22 cellular contexts compared by ENCODE assay signal in the genomic region with DNA sequence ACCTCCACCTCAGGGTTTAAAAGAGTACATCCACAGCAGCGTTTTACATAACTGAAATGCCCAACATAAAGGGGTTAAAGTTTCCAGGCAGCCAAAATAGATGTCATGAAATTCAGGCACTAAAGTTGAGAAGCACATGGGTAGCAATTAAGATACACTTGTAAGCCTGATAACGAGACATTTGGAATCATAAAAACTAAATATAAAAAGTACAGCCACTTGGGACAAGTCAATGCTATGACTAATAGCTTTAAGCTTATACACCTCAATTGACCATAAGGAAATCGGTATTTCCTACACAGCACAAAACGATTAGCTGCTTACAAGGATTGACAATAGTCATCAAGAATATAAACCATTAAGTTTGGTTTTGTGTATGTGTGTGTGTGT. TPM values are rescaled to one million over a fixed set of nuclear protein-coding genes. Genes with fewer than 3 reads are reported as not detected.
A peak's percentile ranks its signal among the peaks of the same experiment; 100 is the strongest.
DNase-seq lines count a peak whose midpoint lies in the region; ATAC-seq and TF ChIP-seq lines count a peak whose summit lies in the region.
"Had no signal": no experiment of that assay in that cellular context is flagged by ENCODE, and none has a peak within 500 bp of the region (broad histone marks: within the 10 kb centered on the region; RNA-seq: fewer than 3 reads in every experiment).

No MANE protein-coding gene starts in this region.

- no peaks in the 10 kb centered on the region for H3K4me1 Mint-ChIP-seq in activated T-cell treated with anti-CD3 and anti-CD28 coated beads, Interleukin-2, amount 50 U/mL, for 4 hours (ENCODE audit: low read depth)
- H3K4me1 Mint-ChIP-seq: mesothelial cell of epicardium, nephron, T-cell had no signal

- TF ChIP-seq POLR2A in right lobe of liver (IDR thresholded peaks at IDR 0.05) = peak; percentile 34

- H3K4me1 ChIP-seq in right lobe of liver = no peaks in the 10 kb centered on the region
- H3K4me1 ChIP-seq: thyroid gland had no signal

- H3K27me3 ChIP-seq in right lobe of liver = no peaks in the 10 kb centered on the region
- H3K27me3 ChIP-seq: thyroid gland had no signal

- DNase-seq in ELR (ENCODE audit: low read depth) (peak; percentile 13), right lobe of liver (no peak), anterior cingulate cortex (lab: John Stamatoyannopoulos, UW) (no peak), NOMO-1 treated with dmso at 0.1 percent for 144 hours (lab: John Stamatoyannopoulos, UW; ENCODE audit: unreplicated experiment) (no peak), hypothalamus (lab: John Stamatoyannopoulos, UW) (no peak)
- no peak for DNase-seq in activated T-cell treated with anti-CD3 and anti-CD28 coated beads, Interleukin-2, amount 50 U/mL, for 4 hours
- DNase-seq: activated CD4-positive, alpha-beta T cell treated with anti-CD3 and anti-CD28 coated beads for 4 hours; CD4-positive, CD25-positive, alpha-beta regulatory T cell; DMS153; NCI-H1417; NCI-H524 treated with DMSO at 0.1 percent for 48 hours; SHP77 treated with DMSO at 0.1 percent for 48 hours; stimulated activated CD4-positive, alpha-beta T cell treated with anti-CD3 and anti-CD28 coated beads, Interleukin-2, amount 100 ng/mL, for 48 hours; stimulated activated naive CD8-positive, alpha-beta T cell treated with anti-CD3 and anti-CD28 coated beads, Interleukin-15, Interleukin-2, amounts not matched to agents 100 U/mL and 50 U/mL, for 24 hours; T-cell; thyroid gland had no signal

- H3K9me3 ChIP-seq in right lobe of liver = no peaks in the 10 kb centered on the region
- H3K9me3 ChIP-seq: thyroid gland had no signal

- no peak for TF ChIP-seq CTCF in right lobe of liver (IDR thresholded peaks at IDR 0.05)

- H3K4me3 Mint-ChIP-seq in activated T-cell treated with anti-CD3 and anti-CD28 coated beads, Interleukin-2, amount 50 U/mL, for 4 hours = no peak overlapping the region
- H3K4me3 Mint-ChIP-seq: activated naive CD8-positive, alpha-beta T cell; CD4-positive, CD25-positive, alpha-beta regulatory T cell; mesothelial cell of epicardium; nephron; T-cell had no signal

- no peak overlapping the region for H3K4me3 ChIP-seq in right lobe of liver
- H3K4me3 ChIP-seq: skin epidermis, thyroid gland had no signal

- peaks cover 27% of the 10 kb centered on the region for H3K36me3 Mint-ChIP-seq in activated T-cell treated with anti-CD3 and anti-CD28 coated beads, Interleukin-2, amount 50 U/mL, for 4 hours (ENCODE audit: insufficient read depth)

- H3K27ac ChIP-seq in right lobe of liver = peak overlapping the region in 1 of 3 donors; percentile 0
- H3K27ac ChIP-seq: skin epidermis, thyroid gland had no signal

- peaks cover 0 to 41% (median 30%) of the 10 kb centered on the region in 4 donors for H3K36me3 ChIP-seq in right lobe of liver

- no peaks in the 10 kb centered on the region for H3K9me3 Mint-ChIP-seq in activated T-cell treated with anti-CD3 and anti-CD28 coated beads, Interleukin-2, amount 50 U/mL, for 4 hours
- H3K9me3 Mint-ChIP-seq: CD4-positive, CD25-positive, alpha-beta regulatory T cell; mesothelial cell of epicardium; nephron; T-cell had no signal

- ATAC-seq in esophagus mucosa (peak; percentile 49), right lobe of liver (peak; percentile 7 to 36 (median 12))
- ATAC-seq in activated T-cell treated with anti-CD3 and anti-CD28 coated beads, Interleukin-2, amount 50 U/mL, for 4 hours = no peak
- ATAC-seq: stimulated activated naive CD8-positive, alpha-beta T cell treated with anti-CD3 and anti-CD28 coated beads, Interleukin-15, Interleukin-2, amounts not matched to agents 100 U/mL and 50 U/mL, for 24 hours had no signal

- intact Hi-C loops in right lobe of liver (cut with DNase I) = no loop called here

- peaks cover 2% of the 10 kb centered on the region for H3K27me3 Mint-ChIP-seq in activated T-cell treated with anti-CD3 and anti-CD28 coated beads, Interleukin-2, amount 50 U/mL, for 4 hours (ENCODE audit: low read depth)
- H3K27me3 Mint-ChIP-seq: CD4-positive, CD25-positive, alpha-beta regulatory T cell had no signal

- 54% methylated on average over 4 of the region's 4 CpGs for WGBS in right lobe of liver (ENCODE audit: insufficient coverage, low coverage, low lambda C conversion rate, missing lambda C conversion rate)

TF ChIP-seq in PFSK-1, 5 proteins besides CTCF, POLR2A, EP300 and RAD21:
- no peak for TF ChIP-seq SIN3A (IDR thresholded peaks at IDR 0.05; ENCODE audit: borderline replicate concordance, insufficient read depth, low read length)
- TF ChIP-seq POLR2AphosphoS5 (IDR thresholded peaks at IDR 0.05; ENCODE audit: low read depth, low read length) = peak; percentile 42

RNA-seq across cellular contexts. Expression of gene PTP4A1, which starts 11.8 kb away (rescaled TPM):
- 82.9 TPM for polyA plus RNA-seq in PFSK-1 (2012; ENCODE audit: insufficient read length, low read depth)
- total RNA-seq in esophagus mucosa (97.3 TPM), right lobe of liver (100 to 1,000 TPM; 147 to 342 (median 225) TPM)
- 10 to 100 TPM; 64.2 to 71.1 (median 70.3) TPM for total RNA-seq in activated T-cell treated with anti-CD3 and anti-CD28 coated beads, Interleukin-2, amount 50 U/mL, for 4 hours

RNA-seq across cellular contexts. Expression of gene PHF3, which starts 51.5 kb away (rescaled TPM):
- polyA plus RNA-seq in PFSK-1 (2012; ENCODE audit: insufficient read length, low read depth) = 11.3 TPM
- total RNA-seq in esophagus mucosa (19.5 TPM), right lobe of liver (10 to 100 TPM; 22.1 to 35.2 (median 31.5) TPM)
- 10 to 100 TPM; 27.7 to 30.5 (median 28.9) TPM for total RNA-seq in activated T-cell treated with anti-CD3 and anti-CD28 coated beads, Interleukin-2, amount 50 U/mL, for 4 hours

Comparison
In these comparisons a context has a peak if more than half of its experiments do, and no peak if none do; other contexts are left out.
1. ATAC-seq: peak in esophagus mucosa (single experiment) and right lobe of liver (4 of 4); none in activated T-cell treated with anti-CD3 and anti-CD28 coated beads, Interleukin-2, amount 50 U/mL, for 4 hours (0 of 2).